ENCODE assay signal across 1 cellular context in the genomic region with DNA sequence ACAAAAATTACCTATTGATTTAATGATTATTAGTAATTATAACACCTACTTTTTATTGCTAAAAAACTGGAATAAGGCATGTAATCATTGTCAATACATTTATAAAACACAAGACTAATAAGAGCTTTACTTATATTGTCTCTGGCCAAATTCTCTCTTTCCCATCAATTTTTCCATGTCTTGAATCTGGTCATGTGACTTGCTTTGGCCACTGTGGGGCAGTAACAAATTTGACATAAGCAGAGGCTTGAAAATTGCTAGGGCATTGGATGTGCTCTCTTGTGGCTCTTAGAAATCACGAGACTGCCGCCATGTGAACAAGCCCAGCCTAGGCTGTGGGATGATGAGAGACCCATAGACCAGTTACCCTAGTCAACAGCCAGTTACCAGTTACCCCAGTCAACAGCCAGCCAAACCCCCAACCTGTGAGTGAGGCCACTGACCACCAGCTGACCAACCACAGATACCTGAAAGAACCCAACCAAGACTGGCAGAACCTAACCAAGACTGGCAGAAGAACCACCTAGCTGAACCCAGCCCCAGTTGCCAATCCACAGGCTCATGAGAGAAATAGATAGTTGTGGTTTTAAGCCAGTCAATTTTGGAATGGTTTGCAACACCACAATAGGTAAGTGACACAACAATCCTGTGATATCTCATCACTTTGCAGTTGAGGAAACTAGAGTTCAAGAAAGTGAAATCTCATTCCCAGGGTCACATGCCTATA.
TF ChIP-seq lines count a peak whose summit lies in the region.

No MANE protein-coding gene starts in this region.

TF ChIP-seq in K562, 482 proteins besides CTCF, POLR2A, EP300 and RAD21 (continued from another document):
- TF ChIP-seq, protein P1, sequence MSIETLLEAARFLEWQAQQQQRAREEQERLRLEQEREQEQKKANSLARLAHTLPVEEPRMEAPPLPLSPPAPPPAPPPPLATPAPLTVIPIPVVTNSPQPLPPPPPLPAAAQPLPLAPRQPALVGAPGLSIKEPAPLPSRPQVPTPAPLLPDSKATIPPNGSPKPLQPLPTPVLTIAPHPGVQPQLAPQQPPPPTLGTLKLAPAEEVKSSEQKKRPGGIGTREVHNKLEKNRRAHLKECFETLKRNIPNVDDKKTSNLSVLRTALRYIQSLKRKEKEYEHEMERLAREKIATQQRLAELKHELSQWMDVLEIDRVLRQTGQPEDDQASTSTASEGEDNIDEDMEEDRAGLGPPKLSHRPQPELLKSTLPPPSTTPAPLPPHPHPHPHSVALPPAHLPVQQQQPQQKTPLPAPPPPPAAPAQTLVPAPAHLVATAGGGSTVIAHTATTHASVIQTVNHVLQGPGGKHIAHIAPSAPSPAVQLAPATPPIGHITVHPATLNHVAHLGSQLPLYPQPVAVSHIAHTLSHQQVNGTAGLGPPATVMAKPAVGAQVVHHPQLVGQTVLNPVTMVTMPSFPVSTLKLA (conservative IDR thresholded peaks at IDR 0.05), result no peak
- TF ChIP-seq POLR2G (IDR thresholded peaks at IDR 0.05; ENCODE audit: low read depth, low read length) (no peak), ZFP1 (CRISPR knock-in tag; IDR thresholded peaks at IDR 0.05) (no peak), RBBP5 (IDR thresholded peaks at IDR 0.05; ENCODE audit: borderline replicate concordance, insufficient read depth, low read length, poor library complexity, severe bottlenecking) (no peak), NELFE (IDR thresholded peaks at IDR 0.05; ENCODE audit: insufficient read depth, insufficient read length) (no peak)
- TF ChIP-seq, protein P2, sequence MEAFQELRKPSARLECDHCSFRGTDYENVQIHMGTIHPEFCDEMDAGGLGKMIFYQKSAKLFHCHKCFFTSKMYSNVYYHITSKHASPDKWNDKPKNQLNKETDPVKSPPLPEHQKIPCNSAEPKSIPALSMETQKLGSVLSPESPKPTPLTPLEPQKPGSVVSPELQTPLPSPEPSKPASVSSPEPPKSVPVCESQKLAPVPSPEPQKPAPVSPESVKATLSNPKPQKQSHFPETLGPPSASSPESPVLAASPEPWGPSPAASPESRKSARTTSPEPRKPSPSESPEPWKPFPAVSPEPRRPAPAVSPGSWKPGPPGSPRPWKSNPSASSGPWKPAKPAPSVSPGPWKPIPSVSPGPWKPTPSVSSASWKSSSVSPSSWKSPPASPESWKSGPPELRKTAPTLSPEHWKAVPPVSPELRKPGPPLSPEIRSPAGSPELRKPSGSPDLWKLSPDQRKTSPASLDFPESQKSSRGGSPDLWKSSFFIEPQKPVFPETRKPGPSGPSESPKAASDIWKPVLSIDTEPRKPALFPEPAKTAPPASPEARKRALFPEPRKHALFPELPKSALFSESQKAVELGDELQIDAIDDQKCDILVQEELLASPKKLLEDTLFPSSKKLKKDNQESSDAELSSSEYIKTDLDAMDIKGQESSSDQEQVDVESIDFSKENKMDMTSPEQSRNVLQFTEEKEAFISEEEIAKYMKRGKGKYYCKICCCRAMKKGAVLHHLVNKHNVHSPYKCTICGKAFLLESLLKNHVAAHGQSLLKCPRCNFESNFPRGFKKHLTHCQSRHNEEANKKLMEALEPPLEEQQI (IDR thresholded peaks at IDR 0.05), result no peak
- TF ChIP-seq, protein P3, sequence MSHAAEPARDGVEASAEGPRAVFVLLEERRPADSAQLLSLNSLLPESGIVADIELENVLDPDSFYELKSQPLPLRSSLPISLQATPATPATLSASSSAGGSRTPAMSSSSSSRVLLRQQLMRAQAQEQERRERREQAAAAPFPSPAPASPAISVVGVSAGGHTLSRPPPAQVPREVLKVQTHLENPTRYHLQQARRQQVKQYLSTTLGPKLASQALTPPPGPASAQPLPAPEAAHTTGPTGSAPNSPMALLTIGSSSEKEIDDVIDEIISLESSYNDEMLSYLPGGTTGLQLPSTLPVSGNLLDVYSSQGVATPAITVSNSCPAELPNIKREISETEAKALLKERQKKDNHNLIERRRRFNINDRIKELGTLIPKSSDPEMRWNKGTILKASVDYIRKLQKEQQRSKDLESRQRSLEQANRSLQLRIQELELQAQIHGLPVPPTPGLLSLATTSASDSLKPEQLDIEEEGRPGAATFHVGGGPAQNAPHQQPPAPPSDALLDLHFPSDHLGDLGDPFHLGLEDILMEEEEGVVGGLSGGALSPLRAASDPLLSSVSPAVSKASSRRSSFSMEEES (CRISPR knock-in tag; IDR thresholded peaks at IDR 0.05), result peak; percentile 96
